Comparison of ENCODE assay signal across 19 cellular contexts in the genomic region with DNA sequence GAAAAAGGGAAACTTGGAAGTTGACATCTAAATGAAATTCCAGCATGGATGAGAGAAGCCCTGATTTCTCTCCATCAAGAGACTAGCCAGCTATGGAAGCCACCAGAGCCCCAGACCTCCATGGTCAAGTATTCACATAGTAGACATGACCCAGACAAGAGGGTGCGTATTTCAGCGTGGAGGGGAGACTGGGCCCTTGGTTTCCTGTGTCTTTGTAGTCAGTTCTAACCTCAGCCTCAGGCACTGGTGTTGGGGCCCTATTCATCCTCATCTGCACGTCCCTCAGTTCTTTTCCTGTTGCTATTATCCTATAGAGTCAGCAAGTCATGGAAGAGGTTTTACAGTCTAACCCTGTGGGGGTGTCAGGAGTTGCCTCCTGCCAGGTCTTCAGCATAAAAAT. TPM values are rescaled to one million over a fixed set of nuclear protein-coding genes. Genes with fewer than 3 reads are reported as not detected.
DNase-seq lines count a peak whose midpoint lies in the region; ATAC-seq and TF ChIP-seq lines count a peak whose summit lies in the region.
"Had no signal": no experiment of that assay in that cellular context is flagged by ENCODE, and none has a peak within 500 bp of the region (broad histone marks: within the 10 kb centered on the region; RNA-seq: fewer than 3 reads in every experiment).

No MANE protein-coding gene starts in this region.

- POLR2A ChIA-PET in activated CD4-positive, alpha-beta T cell treated with anti-CD3 and anti-CD28 coated beads, Interleukin-2, amount 10 ng/mL, durations not matched to agents 7 days and 5 days (lab: Charles Lee): no interaction called here
- POLR2A ChIA-PET in CD8-positive, alpha-beta T cell (lab: Charles Lee): interaction anchor here (1.0 to 6.1 kb wide), 8 partner anchors 12 to 70 kb away, joined by 3 to 113 read pairs (median 28); a partner anchor contains a TSS

- H3K27ac ChIP-seq in CD8-positive, alpha-beta T cell (ENCODE audit: low read depth, low read length): no peak overlapping the region
- H3K27ac ChIP-seq in foreskin keratinocyte: no peak overlapping the region
- H3K27ac ChIP-seq: BLaER1, body of pancreas, sigmoid colon, transverse colon had no signal

- H3K27ac Mint-ChIP-seq in activated CD4-positive, alpha-beta T cell treated with anti-CD3 and anti-CD28 coated beads, Interleukin-2, amount 10 ng/mL, durations not matched to agents 7 days and 5 days: peak overlapping the region; percentile 37
- peak overlapping the region; percentile 89 for H3K27ac Mint-ChIP-seq in CD8-positive, alpha-beta T cell
- H3K27ac Mint-ChIP-seq in activated naive CD8-positive, alpha-beta T cell: peak overlapping the region; percentile 80
- H3K27ac Mint-ChIP-seq in naive B cell: peak overlapping the region in 5 of 6 donors; percentile 59 to 92 (median 75)
- H3K27ac Mint-ChIP-seq: nephron had no signal

- no peak for TF ChIP-seq CTCF in CD8-positive, alpha-beta T cell (IDR thresholded peaks at IDR 0.05)
- no peak for TF ChIP-seq CTCF in foreskin keratinocyte (conservative IDR thresholded peaks at IDR 0.05)

- no peaks in the 10 kb centered on the region for H3K9me3 Mint-ChIP-seq in activated CD4-positive, alpha-beta T cell treated with anti-CD3 and anti-CD28 coated beads, Interleukin-2, amount 10 ng/mL, durations not matched to agents 7 days and 5 days
- no peaks in the 10 kb centered on the region for H3K9me3 Mint-ChIP-seq in CD8-positive, alpha-beta T cell
- no peaks in the 10 kb centered on the region for H3K9me3 Mint-ChIP-seq in activated naive CD8-positive, alpha-beta T cell (ENCODE audit: low read depth)
- no peaks in the 10 kb centered on the region for H3K9me3 Mint-ChIP-seq in naive B cell
- H3K9me3 Mint-ChIP-seq: memory B cell, nephron had no signal

- DNase-seq in activated CD4-positive, alpha-beta T cell treated with anti-CD3 and anti-CD28 coated beads, Interleukin-2, amount 10 ng/mL, durations not matched to agents 7 days and 5 days: peak; percentile 29
- no peak for DNase-seq in activated CD4-positive, alpha-beta T cell treated with anti-CD3 and anti-CD28 coated beads, Interleukin-2, amount 50 U/mL, for 48 hours
- peak in 4 of 7 experiments; percentile 35 to 64 (median 42) for DNase-seq in CD8-positive, alpha-beta T cell
- no peak for DNase-seq in naive B cell
- no peak for DNase-seq in mesenteric fat pad (ENCODE audit: low spot score)
- no peak for DNase-seq in foreskin keratinocyte
- DNase-seq: activated effector memory CD4-positive, alpha-beta T cell treated with anti-CD3 and anti-CD28 coated beads, Interleukin-2, amount 50 U/mL, for 16 hours; body of pancreas; NCI-H1417 treated with DMSO at 0.1 percent for 48 hours; NCI-H748 treated with DMSO at 0.1 percent for 48 hours; posterior cingulate gyrus; sigmoid colon; transverse colon had no signal

- H3K4me1 ChIP-seq in CD8-positive, alpha-beta T cell (ENCODE audit: insufficient read depth, low read length): peaks cover 34% of the 10 kb centered on the region
- H3K4me1 ChIP-seq in foreskin keratinocyte: no peaks in the 10 kb centered on the region
- H3K4me1 ChIP-seq: body of pancreas had no signal

- peaks cover 18% of the 10 kb centered on the region for H3K36me3 Mint-ChIP-seq in activated CD4-positive, alpha-beta T cell treated with anti-CD3 and anti-CD28 coated beads, Interleukin-2, amount 10 ng/mL, durations not matched to agents 7 days and 5 days (ENCODE audit: low read depth)
- H3K36me3 Mint-ChIP-seq in CD8-positive, alpha-beta T cell: peaks cover 34% of the 10 kb centered on the region
- peaks cover 6% of the 10 kb centered on the region for H3K36me3 Mint-ChIP-seq in activated naive CD8-positive, alpha-beta T cell
- H3K36me3 Mint-ChIP-seq in naive B cell: peaks cover 0 to 8% of the 10 kb centered on the region in 2 donors

- H3K4me3 Mint-ChIP-seq in activated CD4-positive, alpha-beta T cell treated with anti-CD3 and anti-CD28 coated beads, Interleukin-2, amount 10 ng/mL, durations not matched to agents 7 days and 5 days: no peak overlapping the region
- H3K4me3 Mint-ChIP-seq in CD8-positive, alpha-beta T cell: peak overlapping the region; percentile 46
- peak overlapping the region; percentile 53 for H3K4me3 Mint-ChIP-seq in activated naive CD8-positive, alpha-beta T cell
- H3K4me3 Mint-ChIP-seq in naive B cell: peak overlapping the region in 1 of 8 donors; percentile 58

- intact Hi-C loops in CD8-positive, alpha-beta T cell (cut with DNase I, micrococcal nuclease): loop anchor here (1.0 to 5.0 kb wide), 3 partner anchors 61 to 543 kb away; a partner anchor contains a TSS

- peak; percentile 22 for ATAC-seq in CD8-positive, alpha-beta T cell
- no peak for ATAC-seq in naive B cell (ENCODE audit: low read depth in 2 of 2)
- ATAC-seq in GM18870 (IDR thresholded peaks at IDR 0.05; ENCODE audit: unreplicated experiment): no peak
- ATAC-seq in foreskin keratinocyte: no peak
- ATAC-seq: body of pancreas had no signal

- no peak overlapping the region for H3K4me3 ChIP-seq in CD8-positive, alpha-beta T cell (ENCODE audit: low read depth, low read length)
- H3K4me3 ChIP-seq: BLaER1, body of pancreas, GM12878, sigmoid colon, transverse colon had no signal

- no peaks in the 10 kb centered on the region for H3K27me3 Mint-ChIP-seq in activated CD4-positive, alpha-beta T cell treated with anti-CD3 and anti-CD28 coated beads, Interleukin-2, amount 10 ng/mL, durations not matched to agents 7 days and 5 days
- H3K27me3 Mint-ChIP-seq in CD8-positive, alpha-beta T cell (ENCODE audit: low read depth): no peaks in the 10 kb centered on the region
- no peaks in the 10 kb centered on the region for H3K27me3 Mint-ChIP-seq in activated naive CD8-positive, alpha-beta T cell
- H3K27me3 Mint-ChIP-seq in naive B cell: no peaks in the 10 kb centered on the region
- H3K27me3 Mint-ChIP-seq: memory B cell had no signal

- no peaks in the 10 kb centered on the region for H3K27me3 ChIP-seq in CD8-positive, alpha-beta T cell (ENCODE audit: insufficient read depth, low read length)
- no peaks in the 10 kb centered on the region for H3K27me3 ChIP-seq in foreskin keratinocyte
- H3K27me3 ChIP-seq: BLaER1, body of pancreas, sigmoid colon, transverse colon had no signal

- H3K4me1 Mint-ChIP-seq in activated CD4-positive, alpha-beta T cell treated with anti-CD3 and anti-CD28 coated beads, Interleukin-2, amount 10 ng/mL, durations not matched to agents 7 days and 5 days: peaks cover 35% of the 10 kb centered on the region
- peaks cover 34% of the 10 kb centered on the region for H3K4me1 Mint-ChIP-seq in CD8-positive, alpha-beta T cell (ENCODE audit: low read depth)
- peaks cover 33% of the 10 kb centered on the region for H3K4me1 Mint-ChIP-seq in activated naive CD8-positive, alpha-beta T cell (ENCODE audit: low read depth)
- H3K4me1 Mint-ChIP-seq in naive B cell: peaks cover 27 to 33% (median 29%) of the 10 kb centered on the region in 3 donors

- CTCF ChIA-PET in activated CD4-positive, alpha-beta T cell treated with anti-CD3 and anti-CD28 coated beads, Interleukin-2, amount 10 ng/mL, durations not matched to agents 7 days and 5 days (lab: Charles Lee): interaction anchor here (0.6 to 8.9 kb wide), 11 partner anchors 9 to 178 kb away, joined by 3 to 113 read pairs (median 8); a partner anchor contains a TSS
- CTCF ChIA-PET in CD8-positive, alpha-beta T cell (lab: Charles Lee): interaction anchor here (0.9 to 15.7 kb wide), 35 partner anchors 8 to 276 kb away, joined by 3 to 437 read pairs (median 11); a partner anchor contains a TSS

- H3K36me3 ChIP-seq in CD8-positive, alpha-beta T cell (ENCODE audit: insufficient read depth, low read length): no peaks in the 10 kb centered on the region

- no peaks in the 10 kb centered on the region for H3K9me3 ChIP-seq in CD8-positive, alpha-beta T cell (ENCODE audit: low read length)
- H3K9me3 ChIP-seq: BLaER1, body of pancreas, sigmoid colon, transverse colon had no signal

RNA-seq across cellular contexts. Expression of a gene that starts 12.5 kb away (rescaled TPM):
- total RNA-seq in activated CD4-positive, alpha-beta T cell treated with anti-CD3 and anti-CD28 coated beads, Interleukin-2, amount 10 ng/mL, durations not matched to agents 7 days and 5 days: 10 to 100 TPM; 51.5 to 59.9 TPM
- 100 to 1,000 TPM; 148 to 159 TPM for total RNA-seq in CD8-positive, alpha-beta T cell
- polyA plus RNA-seq in naive B cell (ENCODE audit: low read depth in 6 of 6) (10 to 100 TPM; 23.8 to 47.4 (median 36.8) TPM), foreskin keratinocyte (57.2 and 62.7 TPM in 2 replicates)
- total RNA-seq in mesenteric fat pad (65.8 TPM), foreskin keratinocyte (47.2 and 52.3 TPM in 2 replicates)

RNA-seq across cellular contexts. Expression of a gene that starts 13.3 kb away (rescaled TPM):
- total RNA-seq in activated CD4-positive, alpha-beta T cell treated with anti-CD3 and anti-CD28 coated beads, Interleukin-2, amount 10 ng/mL, durations not matched to agents 7 days and 5 days: 10 to 100 TPM; 16.0 to 22.2 TPM
- 10 to 100 TPM; 11.3 to 13.3 TPM for total RNA-seq in CD8-positive, alpha-beta T cell
- polyA plus RNA-seq in naive B cell (ENCODE audit: low read depth in 6 of 6) (10 to 100 TPM in 4 of 6 donors, 1 to 10 TPM in 2; 8.1 to 14.2 (median 11.2) TPM), foreskin keratinocyte (4.2 and 5.8 TPM in 2 replicates)
- total RNA-seq in mesenteric fat pad (9.2 TPM), foreskin keratinocyte (5.7 and 6.3 TPM in 2 replicates)

RNA-seq across cellular contexts. Expression of a gene that starts 27.4 kb away (rescaled TPM):
- total RNA-seq in activated CD4-positive, alpha-beta T cell treated with anti-CD3 and anti-CD28 coated beads, Interleukin-2, amount 10 ng/mL, durations not matched to agents 7 days and 5 days: 10 to 100 TPM; 72.2 to 78.0 TPM
- 100 to 1,000 TPM; 121 to 130 TPM for total RNA-seq in CD8-positive, alpha-beta T cell
- polyA plus RNA-seq in naive B cell (ENCODE audit: low read depth in 6 of 6) (10 to 100 TPM; 11.5 to 31.0 (median 19.3) TPM), foreskin keratinocyte (34.3 and 38.5 TPM in 2 replicates)
- total RNA-seq in mesenteric fat pad (59.2 TPM), foreskin keratinocyte (57.1 and 69.7 TPM in 2 replicates)

RNA-seq across cellular contexts. Expression of a gene that starts 54.5 kb away (rescaled TPM):
- 100 to 1,000 TPM; 706 to 753 TPM for total RNA-seq in activated CD4-positive, alpha-beta T cell treated with anti-CD3 and anti-CD28 coated beads, Interleukin-2, amount 10 ng/mL, durations not matched to agents 7 days and 5 days
- 1,000 to 10,000 TPM; 1,266 to 1,281 TPM for total RNA-seq in CD8-positive, alpha-beta T cell
- polyA plus RNA-seq in naive B cell (ENCODE audit: low read depth in 6 of 6) (1,000 to 10,000 TPM; 2,024 to 3,192 (median 2,301) TPM), foreskin keratinocyte (131 and 143 TPM in 2 replicates)
- total RNA-seq in mesenteric fat pad (450 TPM), foreskin keratinocyte (123 and 142 TPM in 2 replicates)

Comparison
In these comparisons a context has a peak if more than half of its experiments do, and no peak if none do; other contexts are left out.
1. DNase-seq: peak in activated CD4-positive, alpha-beta T cell treated with anti-CD3 and anti-CD28 coated beads, Interleukin-2, amount 10 ng/mL, durations not matched to agents 7 days and 5 days (single experiment) and CD8-positive, alpha-beta T cell (4 of 7); none in activated CD4-positive, alpha-beta T cell treated with anti-CD3 and anti-CD28 coated beads, Interleukin-2, amount 50 U/mL, for 48 hours (0 of 2), naive B cell (single experiment), mesenteric fat pad (single experiment) and foreskin keratinocyte (0 of 2).
2. H3K27ac Mint-ChIP-seq: peak in every context shown above with its lines; median percentile 89 in CD8-positive, alpha-beta T cell; 80 in activated naive CD8-positive, alpha-beta T cell; 75 in naive B cell; 37 in activated CD4-positive, alpha-beta T cell treated with anti-CD3 and anti-CD28 coated beads, Interleukin-2, amount 10 ng/mL, durations not matched to agents 7 days and 5 days.